8 cellular contexts compared by ENCODE assay signal in the genomic region with DNA sequence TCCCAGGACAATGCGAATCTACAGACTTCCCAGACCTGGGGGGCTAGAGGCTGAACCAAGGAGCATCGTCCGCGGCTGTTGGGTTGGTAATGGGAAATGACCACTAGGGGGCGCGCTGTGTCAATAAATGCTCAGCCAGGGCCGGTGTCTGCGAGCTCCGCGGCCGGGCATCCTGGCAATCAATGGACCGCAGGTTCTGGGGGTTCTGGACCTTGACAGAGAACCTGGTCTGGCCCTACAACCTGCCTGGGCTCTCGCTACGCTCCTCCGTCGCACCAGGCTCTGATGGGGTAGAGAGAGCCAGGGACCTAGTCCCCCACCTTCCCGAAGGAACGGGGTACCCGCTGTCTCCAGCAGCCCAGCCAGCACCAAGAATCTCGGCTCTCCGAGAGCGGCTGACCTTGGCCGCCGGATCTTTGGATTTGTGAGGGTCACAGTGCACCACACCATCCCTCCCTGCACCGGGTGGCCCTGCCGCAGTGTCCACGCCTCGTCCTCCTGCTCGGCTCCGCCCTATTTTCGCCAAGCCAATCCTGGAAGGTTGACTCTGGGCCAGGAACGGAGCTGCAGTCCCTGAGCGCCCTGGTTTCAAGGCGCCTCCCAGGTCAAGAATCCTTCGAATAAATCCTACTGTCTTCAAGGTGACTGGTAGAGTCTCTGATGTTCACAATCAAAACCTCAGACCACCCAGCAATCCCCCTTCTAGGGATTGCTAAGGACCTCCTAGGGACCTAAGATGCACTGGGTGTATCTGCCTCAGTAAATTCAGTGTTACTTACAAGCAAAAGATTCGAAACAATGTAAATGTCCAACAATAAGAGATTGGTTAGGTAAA. TPM values are rescaled to one million over a fixed set of nuclear protein-coding genes. Genes with fewer than 3 reads are reported as not detected.
DNase-seq lines count a peak whose midpoint lies in the region; ATAC-seq and TF ChIP-seq lines count a peak whose summit lies in the region.

No MANE protein-coding gene starts in this region.

- peak; percentile 81 to 93 for TF ChIP-seq CTCF in Caco-2 (IDR thresholded peaks at IDR 0.05; ENCODE audit: insufficient read depth in 1 of 2, low read depth in 1 of 2, low read length in 1 of 2, severe bottlenecking in 1 of 2, unreplicated experiment in 1 of 2)
- TF ChIP-seq CTCF in glutamatergic neuron (IDR thresholded peaks at IDR 0.05; ENCODE audit: partially characterized antibody, unreplicated experiment) = peak; percentile 97
- TF ChIP-seq CTCF in suprapubic skin (IDR thresholded peaks at IDR 0.05) = peak; percentile 65 to 76

- H3K4me1 Mint-ChIP-seq in Caco-2 (ENCODE audit: low read depth, unreplicated experiment) (peaks cover 9% of the 10 kb centered on the region), glutamatergic neuron (ENCODE audit: low read depth, unreplicated experiment) (peaks cover 4% of the 10 kb centered on the region)

- H3K4me3 Mint-ChIP-seq in Caco-2 (ENCODE audit: unreplicated experiment) (peak overlapping the region; percentile 75), glutamatergic neuron (ENCODE audit: unreplicated experiment) (peak overlapping the region; percentile 92)

- WGBS in suprapubic skin = 6% methylated on average over 16 of the region's 36 CpGs

- DNase-seq in Caco-2 (peak; percentile 74 to 88), SK-N-DZ (ENCODE audit: low spot score) (peak; percentile 64), glutamatergic neuron (peak; percentile 91), occipital lobe (lab: John Stamatoyannopoulos, UW) (peak; percentile 79), suprapubic skin (ENCODE audit: low spot score in 2 of 2) (peak; percentile 93 to 96)
- peak; percentile 86 for DNase-seq in activated naive CD4-positive, alpha-beta T cell treated with anti-CD3 and anti-CD28 coated beads, Interleukin-2, amount 50 U/mL, for 16 hours

- POLR2A ChIA-PET in Caco-2 (lab: Charles Lee) = interaction anchor here (0.6 kb wide), 1 partner anchor 144 kb away, joined by 3 read pairs; no protein-coding TSS in a partner anchor

- H3K27me3 Mint-ChIP-seq in Caco-2 (ENCODE audit: insufficient read depth, unreplicated experiment) (peaks cover 7% of the 10 kb centered on the region), glutamatergic neuron (ENCODE audit: unreplicated experiment) (no peaks in the 10 kb centered on the region)

- H3K4me3 ChIP-seq in Caco-2 (ENCODE audit: low read depth, low read length) (peak overlapping the region; percentile 34), suprapubic skin (peak overlapping the region; percentile 49)

- H3K9me3 Mint-ChIP-seq in Caco-2 (ENCODE audit: unreplicated experiment) = no peaks in the 10 kb centered on the region
- peaks cover 2% of the 10 kb centered on the region for H3K9me3 Mint-ChIP-seq in glutamatergic neuron (ENCODE audit: unreplicated experiment)

- BruUV-seq in Caco-2 (replicated peaks; lab: Mats Ljungman, UMichigan) = no TSS peak

- TF ChIP-seq POLR2A in suprapubic skin (IDR thresholded peaks at IDR 0.05) = no peak

- H3K36me3 ChIP-seq in Caco-2 (ENCODE audit: control insufficient read depth, insufficient read depth, low read length) (no peaks in the 10 kb centered on the region), KOPT-K1 (ENCODE audit: insufficient read depth, low read length) (no peaks in the 10 kb centered on the region), suprapubic skin (no peaks in the 10 kb centered on the region)

- no peaks in the 10 kb centered on the region for H3K36me3 Mint-ChIP-seq in Caco-2 (ENCODE audit: insufficient read depth, unreplicated experiment)
- H3K36me3 Mint-ChIP-seq in glutamatergic neuron (ENCODE audit: unreplicated experiment) = peaks cover 4% of the 10 kb centered on the region

- peaks cover 15% of the 10 kb centered on the region; the same call in 1 of the 2 replicates for H3K4me1 ChIP-seq in Caco-2
- H3K4me1 ChIP-seq in suprapubic skin = peaks cover 29% of the 10 kb centered on the region

- TF ChIP-seq EP300 in suprapubic skin (IDR thresholded peaks at IDR 0.05) = no peak

- H3K27ac Mint-ChIP-seq in Caco-2 (ENCODE audit: unreplicated experiment) = no peak overlapping the region
- no peak overlapping the region for H3K27ac Mint-ChIP-seq in glutamatergic neuron (ENCODE audit: unreplicated experiment)

- intact Hi-C loops in Caco-2 (cut with micrococcal nuclease; ENCODE audit: unreplicated experiment) = loop anchor here (1.0 to 5.0 kb wide), 5 partner anchors 36 to 466 kb away; no protein-coding TSS in a partner anchor

- peaks cover 4% of the 10 kb centered on the region; the same call in 1 of the 2 replicates for H3K9me3 ChIP-seq in Caco-2
- peaks cover 7% of the 10 kb centered on the region for H3K9me3 ChIP-seq in KOPT-K1 (ENCODE audit: insufficient read depth, low read length, poor library complexity, severe bottlenecking)
- H3K9me3 ChIP-seq in suprapubic skin = no peaks in the 10 kb centered on the region

- ATAC-seq in GM21576 (IDR thresholded peaks at IDR 0.05; ENCODE audit: unreplicated experiment) = peak; percentile 82

- H3K27me3 ChIP-seq in Caco-2 (replicated peaks; ENCODE audit: control insufficient read depth, insufficient read depth, low read length) (no peaks in the 10 kb centered on the region), suprapubic skin (peaks cover 6% of the 10 kb centered on the region)

- H3K27ac ChIP-seq in KOPT-K1 (ENCODE audit: low read depth, low read length, poor library complexity, severe bottlenecking) (peak overlapping the region; percentile 30), suprapubic skin (no peak overlapping the region)

- CTCF ChIA-PET in Caco-2 (lab: Charles Lee) = interaction anchor here (0.5 to 2.3 kb wide), 22 partner anchors 13 to 468 kb away, joined by 3 to 14 read pairs (median 4); a partner anchor contains a TSS

RNA-seq across cellular contexts. Expression of a gene that starts 20.3 kb away (rescaled TPM):
- total RNA-seq in Caco-2 (2022) (not detected in 2 replicates), glutamatergic neuron (ENCODE audit: unreplicated experiment) (1.8 TPM), occipital lobe (4.1 TPM), suprapubic skin (1 to 10 TPM in 3 of 4 donors, under 1 TPM in 1; 0.72 to 4.8 (median 2.5) TPM)
- polyA plus RNA-seq in SK-N-DZ (2014; cell fraction: cytosol; rRNA removed) = not detected in 2 replicates
- polyA plus RNA-seq in SK-N-DZ (2014; cell fraction: nucleus; rRNA removed) = not detected in 2 replicates

RNA-seq across cellular contexts. Expression of a gene that starts 40.3 kb away (rescaled TPM):
- total RNA-seq in Caco-2 (2022) (0.25 and 0.26 TPM in 2 replicates), glutamatergic neuron (ENCODE audit: unreplicated experiment) (9.6 TPM), occipital lobe (5.6 TPM), suprapubic skin (10 to 100 TPM in 2 of 4 donors, 1 to 10 TPM in 2; 8.0 to 23.6 (median 14.4) TPM)
- not detected in 2 replicates for polyA plus RNA-seq in SK-N-DZ (2014; cell fraction: cytosol; rRNA removed)
- polyA plus RNA-seq in SK-N-DZ (2014; cell fraction: nucleus; rRNA removed) = not detected in 2 replicates
